Comparison of ENCODE assay signal across 14 cellular contexts in the genomic region with DNA sequence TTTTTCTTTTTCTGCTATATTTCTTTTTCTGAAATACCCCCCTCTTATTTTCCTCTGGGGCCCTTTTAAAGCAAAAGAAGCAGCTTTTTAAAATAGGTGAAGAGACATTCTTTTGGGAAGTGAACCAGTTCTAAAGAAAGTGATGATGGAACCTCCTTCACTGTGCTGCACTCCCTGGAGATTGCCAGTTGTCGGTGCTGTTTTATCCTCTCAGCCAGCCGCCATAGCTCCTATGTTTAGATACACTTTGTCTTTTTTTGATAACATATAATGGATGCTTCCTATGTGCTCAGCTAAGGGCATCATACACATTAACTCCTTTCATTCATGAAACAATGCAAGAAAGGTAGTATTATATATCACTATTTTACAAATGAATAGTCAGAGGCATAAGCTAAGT. TPM values are rescaled to one million over a fixed set of nuclear protein-coding genes. Genes with fewer than 3 reads are reported as not detected.
DNase-seq lines count a peak whose midpoint lies in the region; TF ChIP-seq lines count a peak whose summit lies in the region.
"Had no signal": no experiment of that assay in that cellular context is flagged by ENCODE, and none has a peak within 500 bp of the region (broad histone marks: within the 10 kb centered on the region; RNA-seq: fewer than 3 reads in every experiment).

No MANE protein-coding gene starts in this region.

- no peaks in the 10 kb centered on the region for H3K9me3 Mint-ChIP-seq in chondrocyte (ENCODE audit: low read depth)
- no peaks in the 10 kb centered on the region for H3K9me3 Mint-ChIP-seq in glutamatergic neuron (ENCODE audit: unreplicated experiment)
- H3K9me3 Mint-ChIP-seq: activated CD4-positive, alpha-beta T cell treated with anti-CD3 and anti-CD28 coated beads, Interleukin-2, amount 10 ng/mL, durations not matched to agents 7 days and 5 days; HFFc6 had no signal

- TF ChIP-seq EP300 in Ishikawa (IDR thresholded peaks at IDR 0.05; ENCODE audit: borderline replicate concordance), result no peak

- no peaks in the 10 kb centered on the region for H3K4me1 Mint-ChIP-seq in chondrocyte (ENCODE audit: low read depth)
- H3K4me1 Mint-ChIP-seq in glutamatergic neuron (ENCODE audit: low read depth, unreplicated experiment), result no peaks in the 10 kb centered on the region
- H3K4me1 Mint-ChIP-seq: activated CD4-positive, alpha-beta T cell treated with anti-CD3 and anti-CD28 coated beads, Interleukin-2, amount 10 ng/mL, durations not matched to agents 7 days and 5 days had no signal

- H3K27ac Mint-ChIP-seq in chondrocyte (ENCODE audit: unreplicated experiment), result no peak overlapping the region
- no peak overlapping the region for H3K27ac Mint-ChIP-seq in glutamatergic neuron (ENCODE audit: unreplicated experiment)
- H3K27ac Mint-ChIP-seq: activated CD4-positive, alpha-beta T cell treated with anti-CD3 and anti-CD28 coated beads, Interleukin-2, amount 10 ng/mL, durations not matched to agents 7 days and 5 days; HFFc6 had no signal

- H3K36me3 Mint-ChIP-seq in chondrocyte (ENCODE audit: low read depth), result no peaks in the 10 kb centered on the region
- H3K36me3 Mint-ChIP-seq in glutamatergic neuron (ENCODE audit: unreplicated experiment), result no peaks in the 10 kb centered on the region

- H3K4me3 Mint-ChIP-seq in chondrocyte (ENCODE audit: unreplicated experiment) (no peak overlapping the region), glutamatergic neuron (ENCODE audit: unreplicated experiment) (no peak overlapping the region)
- H3K4me3 Mint-ChIP-seq: activated CD4-positive, alpha-beta T cell treated with anti-CD3 and anti-CD28 coated beads, Interleukin-2, amount 10 ng/mL, durations not matched to agents 7 days and 5 days; HFFc6 had no signal

- H3K27me3 Mint-ChIP-seq in chondrocyte (ENCODE audit: low read depth) (no peaks in the 10 kb centered on the region), glutamatergic neuron (ENCODE audit: unreplicated experiment) (no peaks in the 10 kb centered on the region)
- H3K27me3 Mint-ChIP-seq: activated CD4-positive, alpha-beta T cell treated with anti-CD3 and anti-CD28 coated beads, Interleukin-2, amount 10 ng/mL, durations not matched to agents 7 days and 5 days had no signal

- TF ChIP-seq CTCF in chondrocyte (IDR thresholded peaks at IDR 0.05) (peak; percentile 61), glutamatergic neuron (IDR thresholded peaks at IDR 0.05; ENCODE audit: partially characterized antibody, unreplicated experiment) (no peak)

- peak; percentile 31; the same call in 1 of the 2 replicates for TF ChIP-seq RAD21 in Ishikawa (IDR thresholded peaks at IDR 0.05; ENCODE audit: low read depth)

- DNase-seq in AG08395 (ENCODE audit: low spot score) (peak; percentile 2), chondrocyte (ENCODE audit: low spot score) (no peak), left kidney (ENCODE audit: low read depth, low spot score) (peak; percentile 15), NCI-H146 treated with DMSO at 0.1 percent for 48 hours (lab: John Stamatoyannopoulos, UW; ENCODE audit: unreplicated experiment) (no peak), glutamatergic neuron (no peak), C1 segment of cervical spinal cord (lab: John Stamatoyannopoulos, UW) (no peak)
- no peak for DNase-seq in activated CD4-positive, alpha-beta T cell treated with anti-CD3 and anti-CD28 coated beads, Interleukin-2, amount 50 U/mL, for 4 hours
- DNase-seq: activated CD4-positive, alpha-beta T cell treated with anti-CD3 and anti-CD28 coated beads, Interleukin-2, amount 10 ng/mL, durations not matched to agents 7 days and 5 days; activated naive CD4-positive, alpha-beta T cell treated with anti-CD3 and anti-CD28 coated beads, Interleukin-2, amount 50 U/mL, for 16 hours; effector CD4-positive, alpha-beta T cell; HFFc6; NCI-H510A; stimulated activated CD4-positive, alpha-beta T cell treated with anti-CD3 and anti-CD28 coated beads, Interleukin-2, amount 100 ng/mL, for 24 hours had no signal

TF ChIP-seq in Ishikawa, 13 proteins besides CTCF, POLR2A, EP300 and RAD21:
- no peak for TF ChIP-seq CREB1 (IDR thresholded peaks at IDR 0.05; ENCODE audit: low read depth)
- TF ChIP-seq, protein P1, sequence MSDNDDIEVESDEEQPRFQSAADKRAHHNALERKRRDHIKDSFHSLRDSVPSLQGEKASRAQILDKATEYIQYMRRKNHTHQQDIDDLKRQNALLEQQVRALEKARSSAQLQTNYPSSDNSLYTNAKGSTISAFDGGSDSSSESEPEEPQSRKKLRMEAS (IDR thresholded peaks at IDR 0.05), result no peak
- TF ChIP-seq NFIC (IDR thresholded peaks at IDR 0.05), result no peak
- TF ChIP-seq CEBPB (IDR thresholded peaks at IDR 0.05), result no peak
- TF ChIP-seq TAF1 (IDR thresholded peaks at IDR 0.05; ENCODE audit: low read depth), result no peak
- no peak for TF ChIP-seq YY1 (IDR thresholded peaks at IDR 0.05; ENCODE audit: low read depth)
- no peak for TF ChIP-seq EGR1 (IDR thresholded peaks at IDR 0.05)
- no peak for TF ChIP-seq USF1 (IDR thresholded peaks at IDR 0.05)
- TF ChIP-seq TCF12 (IDR thresholded peaks at IDR 0.05; ENCODE audit: low read depth), result no peak

RNA-seq across cellular contexts. Expression of gene CFAP300, which starts 14.0 kb away (rescaled TPM):
- total RNA-seq in chondrocyte, result 2.5 to 3.6 TPM (median 3.0 TPM) in 3 replicates
- total RNA-seq in glutamatergic neuron (ENCODE audit: unreplicated experiment), result 1.4 TPM
- total RNA-seq: activated CD4-positive, alpha-beta T cell treated with anti-CD3 and anti-CD28 coated beads, Interleukin-2, amount 10 ng/mL, durations not matched to agents 7 days and 5 days had no signal

RNA-seq across cellular contexts. Expression of gene YAP1, which starts 49.0 kb away (rescaled TPM):
- total RNA-seq in chondrocyte (114 to 132 TPM (median 116 TPM) in 3 replicates), glutamatergic neuron (ENCODE audit: unreplicated experiment) (1.3 TPM)
- total RNA-seq: activated CD4-positive, alpha-beta T cell treated with anti-CD3 and anti-CD28 coated beads, Interleukin-2, amount 10 ng/mL, durations not matched to agents 7 days and 5 days had no signal

Comparison
In these comparisons a context has a peak if more than half of its experiments do, and no peak if none do; other contexts are left out.
1. DNase-seq: peak in AG08395 (single experiment) and left kidney (single experiment); none in chondrocyte (single experiment), NCI-H146 treated with DMSO at 0.1 percent for 48 hours (single experiment), glutamatergic neuron (single experiment), C1 segment of cervical spinal cord (0 of 14) and activated CD4-positive, alpha-beta T cell treated with anti-CD3 and anti-CD28 coated beads, Interleukin-2, amount 50 U/mL, for 4 hours (0 of 2).
2. RNA of gene YAP1, which starts 49.0 kb away (total RNA-seq): 114 to 132 TPM in chondrocyte; 1.3 TPM in glutamatergic neuron (single experiment); every median in the first group is over 10 times any median in the second.